Comparison of ENCODE assay signal across 1 cellular context in genomic region chr21:29002442-29003144, GRCh38.
TF ChIP-seq lines count a peak whose summit lies in the region.

No MANE protein-coding gene starts in this region.

TF ChIP-seq in HepG2, 621 proteins besides CTCF, POLR2A, EP300 and RAD21 (continued from another document and continues in another):
- TF ChIP-seq BATF2 (CRISPR knock-in tag; IDR thresholded peaks at IDR 0.05) (no peak), ZNF749 (CRISPR knock-in tag; IDR thresholded peaks at IDR 0.05; ENCODE audit: borderline replicate concordance) (no peak), ZNF30 (CRISPR knock-in tag; IDR thresholded peaks at IDR 0.05) (no peak), ZNF138 (CRISPR knock-in tag; IDR thresholded peaks at IDR 0.05; ENCODE audit: low read depth) (peak; percentile 59; the same call in 1 of the 2 replicates), ZNF83 (CRISPR knock-in tag; IDR thresholded peaks at IDR 0.05; ENCODE audit: borderline replicate concordance) (peak; percentile 31; the same call in 1 of the 2 replicates), JUND (CRISPR knock-in tag; IDR thresholded peaks at IDR 0.05) (no peak), HIVEP1 (CRISPR knock-in tag; IDR thresholded peaks at IDR 0.05) (no peak), IKZF5 (CRISPR knock-in tag; IDR thresholded peaks at IDR 0.05) (peak; percentile 65; the same call in 1 of the 2 replicates), ZMYM2 (CRISPR knock-in tag; IDR thresholded peaks at IDR 0.05) (no peak), KLF16 (CRISPR knock-in tag; IDR thresholded peaks at IDR 0.05) (peak in 1 of 2 experiments; percentile 95; a peak in 2 of 4 replicates), TRIM22 (IDR thresholded peaks at IDR 0.05) (no peak), RARG (CRISPR knock-in tag; IDR thresholded peaks at IDR 0.05; ENCODE audit: low read depth) (no peak), FOXK2 (IDR thresholded peaks at IDR 0.05) (no peak), ZNF142 (CRISPR knock-in tag; IDR thresholded peaks at IDR 0.05) (peak; percentile 80; the same call in 1 of the 2 replicates), ZNF143 (CRISPR knock-in tag; IDR thresholded peaks at IDR 0.05) (peak; percentile 75), RFX3 (CRISPR knock-in tag; IDR thresholded peaks at IDR 0.05) (no peak), SP1 (IDR thresholded peaks at IDR 0.05) (no peak), SP1 (CRISPR knock-in tag; IDR thresholded peaks at IDR 0.05) (peak; percentile 36; the same call in 1 of the 2 replicates), ZNF333 (CRISPR knock-in tag; IDR thresholded peaks at IDR 0.05; ENCODE audit: borderline replicate concordance) (no peak), CBX5 (CRISPR knock-in tag; IDR thresholded peaks at IDR 0.05; ENCODE audit: borderline replicate concordance) (peak; percentile 69; the same call in 1 of the 2 replicates), ATF1 (CRISPR knock-in tag; IDR thresholded peaks at IDR 0.05) (peak; percentile 14; the same call in 1 of the 2 replicates), PRPF4 (IDR thresholded peaks at IDR 0.05; ENCODE audit: low read depth, low read length, poor library complexity, severe bottlenecking) (no peak), FOXA1 (IDR thresholded peaks at IDR 0.05) (no peak), FOXA1 (CRISPR knock-in tag; IDR thresholded peaks at IDR 0.05) (peak; percentile 52), IRF1 (CRISPR knock-in tag; IDR thresholded peaks at IDR 0.05; ENCODE audit: low read depth) (no peak), EHMT2 (IDR thresholded peaks at IDR 0.05; ENCODE audit: borderline replicate concordance, low read depth, low read length) (no peak), GPN1 (CRISPR knock-in tag; IDR thresholded peaks at IDR 0.05; ENCODE audit: borderline replicate concordance) (no peak; the same call in 1 of the 2 replicates), ZNF121 (CRISPR knock-in tag; IDR thresholded peaks at IDR 0.05) (no peak), ZNF646 (CRISPR knock-in tag; IDR thresholded peaks at IDR 0.05) (no peak), ZNF841 (CRISPR knock-in tag; IDR thresholded peaks at IDR 0.05; ENCODE audit: borderline replicate concordance) (no peak), KMT2A (CRISPR knock-in tag; IDR thresholded peaks at IDR 0.05) (peak; percentile 98), ZNF232 (CRISPR knock-in tag; IDR thresholded peaks at IDR 0.05; ENCODE audit: borderline replicate concordance) (peak; percentile 80), ZNF761 (CRISPR knock-in tag; conservative IDR thresholded peaks at IDR 0.05) (peak; percentile 65; the same call in 1 of the 2 replicates), ZNF609 (CRISPR knock-in tag; IDR thresholded peaks at IDR 0.05; ENCODE audit: borderline replicate concordance) (peak; percentile 64; the same call in 1 of the 2 replicates), RNF219 (CRISPR knock-in tag; IDR thresholded peaks at IDR 0.05) (no peak), RORA (CRISPR knock-in tag; IDR thresholded peaks at IDR 0.05) (no peak)
